ENCODE assay signal across 23 cellular contexts in the genomic region with DNA sequence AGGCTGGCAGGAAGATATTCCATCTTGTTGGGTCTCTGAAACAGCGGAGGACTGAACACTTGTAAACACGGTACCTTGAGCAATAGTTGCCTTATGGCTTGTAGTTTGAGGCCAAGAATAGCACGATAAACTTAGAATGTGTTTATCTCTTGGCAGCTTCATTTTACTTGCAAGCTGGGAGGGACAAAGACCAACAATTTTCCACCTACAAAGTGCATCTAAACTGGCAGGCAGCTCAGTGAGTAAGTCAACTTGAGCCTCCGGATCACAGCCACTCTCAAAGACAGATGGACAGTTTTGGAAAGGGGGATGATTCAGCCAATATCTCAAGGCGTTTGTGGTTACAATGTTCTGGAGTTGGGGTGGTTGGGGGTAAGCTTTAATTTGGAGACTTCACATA.
DNase-seq lines count a peak whose midpoint lies in the region; ATAC-seq and TF ChIP-seq lines count a peak whose summit lies in the region.
"Had no signal": no experiment of that assay in that cellular context is flagged by ENCODE, and none has a peak within 500 bp of the region (broad histone marks: within the 10 kb centered on the region; RNA-seq: fewer than 3 reads in every experiment).

No MANE protein-coding gene starts in this region.

- WGBS in endodermal cell (ENCODE audit: insufficient coverage in 1 of 2, insufficient read length in 1 of 2), 2 experiments, result 91 to 96% methylated on average over 2 to 5 of the region's 5 CpGs

- H3K36me3 ChIP-seq in A673 (ENCODE audit: insufficient read depth, low read length, poor library complexity, severe bottlenecking), result no peaks in the 10 kb centered on the region
- H3K36me3 ChIP-seq in endodermal cell (ENCODE audit: control insufficient read depth, insufficient read depth, low read length), result no peaks in the 10 kb centered on the region
- H3K36me3 ChIP-seq: transverse colon had no signal

- H3K4me1 ChIP-seq in A673 (ENCODE audit: insufficient read depth, low read length, poor library complexity, severe bottlenecking), result peaks cover 12% of the 10 kb centered on the region
- H3K4me1 ChIP-seq in endodermal cell (ENCODE audit: control insufficient read depth, insufficient read depth, low read length), result no peaks in the 10 kb centered on the region
- H3K4me1 ChIP-seq: A549 had no signal

- DNase-seq in A673 (ENCODE audit: low spot score) (peak; percentile 16), NCI-H446 treated with DMSO at 0.1 percent for 48 hours (lab: John Stamatoyannopoulos, UW) (peak; percentile 93), endodermal cell (no peak), myocyte (ENCODE audit: low read depth) (peak; percentile 69), left lobe of liver (ENCODE audit: low spot score) (no peak)
- DNase-seq in activated CD4-positive, alpha-beta T cell treated with anti-CD3 and anti-CD28 coated beads for 36 hours, result no peak
- no peak for DNase-seq in activated CD4-positive, alpha-beta memory T cell treated with anti-CD3 and anti-CD28 coated beads, Interleukin-2, amount 10 ng/mL, durations not matched to agents 7 days and 5 days
- DNase-seq: activated CD4-positive, alpha-beta T cell treated with anti-CD3 and anti-CD28 coated beads, Interleukin-2, amount 50 U/mL, for 48 hours; activated T-cell treated with anti-CD3 and anti-CD28 coated beads, Interleukin-2, amount 50 U/mL, for 72 hours; caudate nucleus; effector CD4-positive, alpha-beta T cell; NCI-H146; SHP77; stimulated activated naive CD4-positive, alpha-beta T cell; T-cell; transverse colon had no signal

- H3K27ac Mint-ChIP-seq in endodermal cell, result peak overlapping the region; percentile 49
- H3K27ac Mint-ChIP-seq in activated CD4-positive, alpha-beta T cell treated with anti-CD3 and anti-CD28 coated beads for 36 hours, result no peak overlapping the region
- no peak overlapping the region for H3K27ac Mint-ChIP-seq in activated CD4-positive, alpha-beta memory T cell treated with anti-CD3 and anti-CD28 coated beads, Interleukin-2, amount 10 ng/mL, durations not matched to agents 7 days and 5 days
- H3K27ac Mint-ChIP-seq: activated naive CD8-positive, alpha-beta T cell; activated T-cell treated with anti-CD3 and anti-CD28 coated beads, Interleukin-2, amount 50 U/mL, for 72 hours; CD14-positive monocyte; memory B cell; natural killer cell treated with Interleukin-12 subunit alpha and Interleukin-12 subunit beta and Interleukin-15 and Interleukin-18, amount 100 ng/mL, for 72 hours; T-cell had no signal

- ATAC-seq in HG02678 (IDR thresholded peaks at IDR 0.05; ENCODE audit: unreplicated experiment), result no peak
- ATAC-seq in activated CD4-positive, alpha-beta T cell treated with anti-CD3 and anti-CD28 coated beads for 36 hours, result no peak
- no peak for ATAC-seq in left lobe of liver
- ATAC-seq: A549; activated T-cell treated with anti-CD3 and anti-CD28 coated beads, Interleukin-2, amount 50 U/mL, for 72 hours; natural killer cell treated with Interleukin-12 subunit alpha and Interleukin-12 subunit beta and Interleukin-15 and Interleukin-18, amount 100 ng/mL, for 72 hours; T-cell had no signal

- H3K4me1 Mint-ChIP-seq in endodermal cell, result no peaks in the 10 kb centered on the region
- no peaks in the 10 kb centered on the region for H3K4me1 Mint-ChIP-seq in activated CD4-positive, alpha-beta T cell treated with anti-CD3 and anti-CD28 coated beads for 36 hours
- H3K4me1 Mint-ChIP-seq in activated CD4-positive, alpha-beta memory T cell treated with anti-CD3 and anti-CD28 coated beads, Interleukin-2, amount 10 ng/mL, durations not matched to agents 7 days and 5 days, result no peaks in the 10 kb centered on the region
- H3K4me1 Mint-ChIP-seq: CD14-positive monocyte, memory B cell, T-cell had no signal

- no peak overlapping the region for H3K4me3 Mint-ChIP-seq in endodermal cell
- H3K4me3 Mint-ChIP-seq in activated CD4-positive, alpha-beta T cell treated with anti-CD3 and anti-CD28 coated beads for 36 hours, result no peak overlapping the region
- no peak overlapping the region for H3K4me3 Mint-ChIP-seq in activated CD4-positive, alpha-beta memory T cell treated with anti-CD3 and anti-CD28 coated beads, Interleukin-2, amount 10 ng/mL, durations not matched to agents 7 days and 5 days
- H3K4me3 Mint-ChIP-seq: activated naive CD8-positive, alpha-beta T cell; activated T-cell treated with anti-CD3 and anti-CD28 coated beads, Interleukin-2, amount 50 U/mL, for 72 hours; CD14-positive monocyte; memory B cell; natural killer cell treated with Interleukin-12 subunit alpha and Interleukin-12 subunit beta and Interleukin-15 and Interleukin-18, amount 100 ng/mL, for 72 hours; T-cell had no signal

- intact Hi-C loops in A673 (cut with micrococcal nuclease; ENCODE audit: unreplicated experiment), result no loop called here
- intact Hi-C loops in activated CD4-positive, alpha-beta T cell treated with anti-CD3 and anti-CD28 coated beads for 36 hours (cut with DNase I, micrococcal nuclease), result no loop called here

- no peak overlapping the region for H3K4me3 ChIP-seq in A673 (ENCODE audit: low read depth, low read length, poor library complexity, severe bottlenecking)
- H3K4me3 ChIP-seq in endodermal cell (ENCODE audit: low read length), result no peak overlapping the region
- H3K4me3 ChIP-seq: A549, hepatocyte, transverse colon had no signal

- CTCF ChIA-PET in A673 (lab: Charles Lee), result no interaction called here
- CTCF ChIA-PET in activated CD4-positive, alpha-beta T cell treated with anti-CD3 and anti-CD28 coated beads for 36 hours (lab: Charles Lee), result no interaction called here
- CTCF ChIA-PET in activated CD4-positive, alpha-beta memory T cell treated with anti-CD3 and anti-CD28 coated beads, Interleukin-2, amount 10 ng/mL, durations not matched to agents 7 days and 5 days (lab: Charles Lee), result no interaction called here

- H3K27ac ChIP-seq in A673 (ENCODE audit: low read depth, low read length, poor library complexity, severe bottlenecking), result no peak overlapping the region
- H3K27ac ChIP-seq in endodermal cell (ENCODE audit: low read depth, low read length), result no peak overlapping the region
- H3K27ac ChIP-seq: A549, hepatocyte, transverse colon had no signal

- POLR2A ChIA-PET in A673 (lab: Charles Lee; ENCODE audit: low non-redundant PET), result no interaction called here
- POLR2A ChIA-PET in activated CD4-positive, alpha-beta T cell treated with anti-CD3 and anti-CD28 coated beads for 36 hours (lab: Charles Lee), result no interaction called here
- POLR2A ChIA-PET in activated CD4-positive, alpha-beta memory T cell treated with anti-CD3 and anti-CD28 coated beads, Interleukin-2, amount 10 ng/mL, durations not matched to agents 7 days and 5 days (lab: Charles Lee), result no interaction called here

- no peaks in the 10 kb centered on the region for H3K27me3 Mint-ChIP-seq in endodermal cell (ENCODE audit: insufficient read depth)
- no peaks in the 10 kb centered on the region for H3K27me3 Mint-ChIP-seq in activated CD4-positive, alpha-beta T cell treated with anti-CD3 and anti-CD28 coated beads for 36 hours
- no peaks in the 10 kb centered on the region for H3K27me3 Mint-ChIP-seq in activated CD4-positive, alpha-beta memory T cell treated with anti-CD3 and anti-CD28 coated beads, Interleukin-2, amount 10 ng/mL, durations not matched to agents 7 days and 5 days
- H3K27me3 Mint-ChIP-seq: activated naive CD8-positive, alpha-beta T cell; memory B cell; natural killer cell treated with Interleukin-12 subunit alpha and Interleukin-12 subunit beta and Interleukin-15 and Interleukin-18, amount 100 ng/mL, for 72 hours; T-cell had no signal

- H3K27me3 ChIP-seq in A673 (replicated peaks; ENCODE audit: insufficient read depth, low read depth, low read length, poor library complexity) (no peaks in the 10 kb centered on the region), endodermal cell (ENCODE audit: control insufficient read depth, insufficient read depth, low read length, poor library complexity, severe bottlenecking) (no peaks in the 10 kb centered on the region)
- H3K27me3 ChIP-seq: hepatocyte, transverse colon had no signal

- TF ChIP-seq CTCF in A673 (conservative IDR thresholded peaks at IDR 0.05; ENCODE audit: low read depth, low read length) (no peak), endodermal cell (conservative IDR thresholded peaks at IDR 0.05) (no peak)

- no peaks in the 10 kb centered on the region for H3K36me3 Mint-ChIP-seq in endodermal cell (ENCODE audit: low read depth)
- H3K36me3 Mint-ChIP-seq in activated CD4-positive, alpha-beta T cell treated with anti-CD3 and anti-CD28 coated beads for 36 hours (ENCODE audit: low read depth), result no peaks in the 10 kb centered on the region
- no peaks in the 10 kb centered on the region for H3K36me3 Mint-ChIP-seq in activated CD4-positive, alpha-beta memory T cell treated with anti-CD3 and anti-CD28 coated beads, Interleukin-2, amount 10 ng/mL, durations not matched to agents 7 days and 5 days (ENCODE audit: low read depth)
- H3K36me3 Mint-ChIP-seq: activated naive CD8-positive, alpha-beta T cell; CD14-positive monocyte; memory B cell; natural killer cell treated with Interleukin-12 subunit alpha and Interleukin-12 subunit beta and Interleukin-15 and Interleukin-18, amount 100 ng/mL, for 72 hours; T-cell had no signal

- H3K9ac ChIP-seq in endodermal cell (ENCODE audit: extremely low read depth, low read length, poor library complexity, severe bottlenecking), result no peak overlapping the region

- no TSS peak for BruUV-seq in A673 (replicated peaks; lab: Mats Ljungman, UMichigan)

- H3K9me3 Mint-ChIP-seq in endodermal cell, result no peaks in the 10 kb centered on the region
- no peaks in the 10 kb centered on the region for H3K9me3 Mint-ChIP-seq in activated CD4-positive, alpha-beta T cell treated with anti-CD3 and anti-CD28 coated beads for 36 hours (ENCODE audit: low read depth)
- H3K9me3 Mint-ChIP-seq in activated CD4-positive, alpha-beta memory T cell treated with anti-CD3 and anti-CD28 coated beads, Interleukin-2, amount 10 ng/mL, durations not matched to agents 7 days and 5 days, result no peaks in the 10 kb centered on the region
- H3K9me3 Mint-ChIP-seq: memory B cell; natural killer cell treated with Interleukin-12 subunit alpha and Interleukin-12 subunit beta and Interleukin-15 and Interleukin-18, amount 100 ng/mL, for 72 hours had no signal

- H3K9me3 ChIP-seq in A673 (ENCODE audit: low read depth, low read length, poor library complexity, severe bottlenecking) (no peaks in the 10 kb centered on the region), endodermal cell (ENCODE audit: control insufficient read depth, low read length) (no peaks in the 10 kb centered on the region)
- H3K9me3 ChIP-seq: A549, transverse colon had no signal

Comparison
In these comparisons a context has a peak if more than half of its experiments do, and no peak if none do; other contexts are left out.
1. DNase-seq: peak in A673 (single experiment), NCI-H446 treated with DMSO at 0.1 percent for 48 hours (single experiment) and myocyte (single experiment); none in endodermal cell (single experiment), activated CD4-positive, alpha-beta T cell treated with anti-CD3 and anti-CD28 coated beads for 36 hours (single experiment), activated CD4-positive, alpha-beta memory T cell treated with anti-CD3 and anti-CD28 coated beads, Interleukin-2, amount 10 ng/mL, durations not matched to agents 7 days and 5 days (single experiment) and left lobe of liver (single experiment).